10 cellular contexts compared by ENCODE assay signal in genomic region chr2:197232010-197232409, GRCh38.
"Had no signal": no experiment of that assay in that cellular context is flagged by ENCODE, and none has a peak within 500 bp of the region (broad histone marks: within the 10 kb centered on the region; RNA-seq: fewer than 3 reads in every experiment).

No MANE protein-coding gene starts in this region.

- DNase-seq: activated CD4-positive, alpha-beta T cell treated with anti-CD3 and anti-CD28 coated beads, Interleukin-2, amount 50 U/mL, for 48 hours; activated CD4-positive, CD25-positive, alpha-beta regulatory T cell treated with anti-CD3 and anti-CD28 coated beads, Interleukin-2, amount 50 U/mL, for 72 hours; anterior cingulate cortex; endodermal cell; erythroblast; retina; stimulated activated CD4-positive, alpha-beta T cell treated with anti-CD3 and anti-CD28 coated beads, Interleukin-4, amount 100 ng/mL, for 1 hour; stimulated activated CD8-positive, alpha-beta memory T cell treated with anti-CD3 and anti-CD28 coated beads, Interleukin-4, amount 100 ng/mL, for 48 hours had no signal

- H3K9me3 Mint-ChIP-seq: endodermal cell; T-helper 2 cell treated with Interferon-gamma antibody and Interleukin-4, amounts not matched to agents 5 μg/mL and 100 μg/mL, for 36 hours had no signal

- H3K4me3 Mint-ChIP-seq: endodermal cell; T-helper 2 cell treated with Interferon-gamma antibody and Interleukin-4, amounts not matched to agents 5 μg/mL and 100 μg/mL, for 36 hours had no signal

- ATAC-seq: SK-N-SH treated with all-trans-retinoic acid at 6 μM for 48 hours had no signal

- H3K27ac Mint-ChIP-seq: endodermal cell; T-helper 2 cell treated with Interferon-gamma antibody and Interleukin-4, amounts not matched to agents 5 μg/mL and 100 μg/mL, for 36 hours had no signal
